In genomic region chr2:36966370-36967235, GRCh38 we compare ENCODE assay signal across 1 cellular context.
TF ChIP-seq lines count a peak whose summit lies in the region.

A gene with protein sequence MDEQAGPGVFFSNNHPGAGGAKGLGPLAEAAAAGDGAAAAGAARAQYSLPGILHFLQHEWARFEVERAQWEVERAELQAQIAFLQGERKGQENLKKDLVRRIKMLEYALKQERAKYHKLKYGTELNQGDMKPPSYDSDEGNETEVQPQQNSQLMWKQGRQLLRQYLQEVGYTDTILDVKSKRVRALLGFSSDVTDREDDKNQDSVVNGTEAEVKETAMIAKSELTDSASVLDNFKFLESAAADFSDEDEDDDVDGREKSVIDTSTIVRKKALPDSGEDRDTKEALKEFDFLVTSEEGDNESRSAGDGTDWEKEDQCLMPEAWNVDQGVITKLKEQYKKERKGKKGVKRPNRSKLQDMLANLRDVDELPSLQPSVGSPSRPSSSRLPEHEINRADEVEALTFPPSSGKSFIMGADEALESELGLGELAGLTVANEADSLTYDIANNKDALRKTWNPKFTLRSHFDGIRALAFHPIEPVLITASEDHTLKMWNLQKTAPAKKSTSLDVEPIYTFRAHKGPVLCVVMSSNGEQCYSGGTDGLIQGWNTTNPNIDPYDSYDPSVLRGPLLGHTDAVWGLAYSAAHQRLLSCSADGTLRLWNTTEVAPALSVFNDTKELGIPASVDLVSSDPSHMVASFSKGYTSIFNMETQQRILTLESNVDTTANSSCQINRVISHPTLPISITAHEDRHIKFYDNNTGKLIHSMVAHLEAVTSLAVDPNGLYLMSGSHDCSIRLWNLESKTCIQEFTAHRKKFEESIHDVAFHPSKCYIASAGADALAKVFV (minus strand): TSS chr2:36966536. CDS start chr2:36966463, 73 bp downstream.

TF ChIP-seq in SK-N-SH, 30 proteins besides CTCF, POLR2A, EP300 and RAD21 (continued from another document):
- TF ChIP-seq, protein P1, sequence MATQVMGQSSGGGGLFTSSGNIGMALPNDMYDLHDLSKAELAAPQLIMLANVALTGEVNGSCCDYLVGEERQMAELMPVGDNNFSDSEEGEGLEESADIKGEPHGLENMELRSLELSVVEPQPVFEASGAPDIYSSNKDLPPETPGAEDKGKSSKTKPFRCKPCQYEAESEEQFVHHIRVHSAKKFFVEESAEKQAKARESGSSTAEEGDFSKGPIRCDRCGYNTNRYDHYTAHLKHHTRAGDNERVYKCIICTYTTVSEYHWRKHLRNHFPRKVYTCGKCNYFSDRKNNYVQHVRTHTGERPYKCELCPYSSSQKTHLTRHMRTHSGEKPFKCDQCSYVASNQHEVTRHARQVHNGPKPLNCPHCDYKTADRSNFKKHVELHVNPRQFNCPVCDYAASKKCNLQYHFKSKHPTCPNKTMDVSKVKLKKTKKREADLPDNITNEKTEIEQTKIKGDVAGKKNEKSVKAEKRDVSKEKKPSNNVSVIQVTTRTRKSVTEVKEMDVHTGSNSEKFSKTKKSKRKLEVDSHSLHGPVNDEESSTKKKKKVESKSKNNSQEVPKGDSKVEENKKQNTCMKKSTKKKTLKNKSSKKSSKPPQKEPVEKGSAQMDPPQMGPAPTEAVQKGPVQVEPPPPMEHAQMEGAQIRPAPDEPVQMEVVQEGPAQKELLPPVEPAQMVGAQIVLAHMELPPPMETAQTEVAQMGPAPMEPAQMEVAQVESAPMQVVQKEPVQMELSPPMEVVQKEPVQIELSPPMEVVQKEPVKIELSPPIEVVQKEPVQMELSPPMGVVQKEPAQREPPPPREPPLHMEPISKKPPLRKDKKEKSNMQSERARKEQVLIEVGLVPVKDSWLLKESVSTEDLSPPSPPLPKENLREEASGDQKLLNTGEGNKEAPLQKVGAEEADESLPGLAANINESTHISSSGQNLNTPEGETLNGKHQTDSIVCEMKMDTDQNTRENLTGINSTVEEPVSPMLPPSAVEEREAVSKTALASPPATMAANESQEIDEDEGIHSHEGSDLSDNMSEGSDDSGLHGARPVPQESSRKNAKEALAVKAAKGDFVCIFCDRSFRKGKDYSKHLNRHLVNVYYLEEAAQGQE (IDR thresholded peaks at IDR 0.05; ENCODE audit: low read depth, low read length): no peak
- TF ChIP-seq GABPA (IDR thresholded peaks at IDR 0.05; ENCODE audit: low read depth) (peak; percentile 66), RFX5 (IDR thresholded peaks at IDR 0.05; ENCODE audit: low read length) (no peak), TCF12 (IDR thresholded peaks at IDR 0.05) (no peak; the same call in 1 of the 2 replicates), RCOR1 (IDR thresholded peaks at IDR 0.05; ENCODE audit: low read length) (no peak; the same call in 1 of the 2 replicates), EZH2phosphoT487 (IDR thresholded peaks at IDR 0.05; ENCODE audit: borderline replicate concordance, low read depth) (no peak), GATA2 (CRISPR knock-in tag; IDR thresholded peaks at IDR 0.05) (no peak), MXI1 (IDR thresholded peaks at IDR 0.05; ENCODE audit: low read depth, low read length) (peak; percentile 78), RXRA (IDR thresholded peaks at IDR 0.05; ENCODE audit: borderline replicate concordance, low read depth) (no peak)
- TF ChIP-seq, protein P2, sequence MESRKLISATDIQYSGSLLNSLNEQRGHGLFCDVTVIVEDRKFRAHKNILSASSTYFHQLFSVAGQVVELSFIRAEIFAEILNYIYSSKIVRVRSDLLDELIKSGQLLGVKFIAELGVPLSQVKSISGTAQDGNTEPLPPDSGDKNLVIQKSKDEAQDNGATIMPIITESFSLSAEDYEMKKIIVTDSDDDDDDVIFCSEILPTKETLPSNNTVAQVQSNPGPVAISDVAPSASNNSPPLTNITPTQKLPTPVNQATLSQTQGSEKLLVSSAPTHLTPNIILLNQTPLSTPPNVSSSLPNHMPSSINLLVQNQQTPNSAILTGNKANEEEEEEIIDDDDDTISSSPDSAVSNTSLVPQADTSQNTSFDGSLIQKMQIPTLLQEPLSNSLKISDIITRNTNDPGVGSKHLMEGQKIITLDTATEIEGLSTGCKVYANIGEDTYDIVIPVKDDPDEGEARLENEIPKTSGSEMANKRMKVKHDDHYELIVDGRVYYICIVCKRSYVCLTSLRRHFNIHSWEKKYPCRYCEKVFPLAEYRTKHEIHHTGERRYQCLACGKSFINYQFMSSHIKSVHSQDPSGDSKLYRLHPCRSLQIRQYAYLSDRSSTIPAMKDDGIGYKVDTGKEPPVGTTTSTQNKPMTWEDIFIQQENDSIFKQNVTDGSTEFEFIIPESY (IDR thresholded peaks at IDR 0.05; ENCODE audit: borderline replicate concordance, low read depth): no peak
